ENCODE assay signal across 8 cellular contexts in the genomic region with DNA sequence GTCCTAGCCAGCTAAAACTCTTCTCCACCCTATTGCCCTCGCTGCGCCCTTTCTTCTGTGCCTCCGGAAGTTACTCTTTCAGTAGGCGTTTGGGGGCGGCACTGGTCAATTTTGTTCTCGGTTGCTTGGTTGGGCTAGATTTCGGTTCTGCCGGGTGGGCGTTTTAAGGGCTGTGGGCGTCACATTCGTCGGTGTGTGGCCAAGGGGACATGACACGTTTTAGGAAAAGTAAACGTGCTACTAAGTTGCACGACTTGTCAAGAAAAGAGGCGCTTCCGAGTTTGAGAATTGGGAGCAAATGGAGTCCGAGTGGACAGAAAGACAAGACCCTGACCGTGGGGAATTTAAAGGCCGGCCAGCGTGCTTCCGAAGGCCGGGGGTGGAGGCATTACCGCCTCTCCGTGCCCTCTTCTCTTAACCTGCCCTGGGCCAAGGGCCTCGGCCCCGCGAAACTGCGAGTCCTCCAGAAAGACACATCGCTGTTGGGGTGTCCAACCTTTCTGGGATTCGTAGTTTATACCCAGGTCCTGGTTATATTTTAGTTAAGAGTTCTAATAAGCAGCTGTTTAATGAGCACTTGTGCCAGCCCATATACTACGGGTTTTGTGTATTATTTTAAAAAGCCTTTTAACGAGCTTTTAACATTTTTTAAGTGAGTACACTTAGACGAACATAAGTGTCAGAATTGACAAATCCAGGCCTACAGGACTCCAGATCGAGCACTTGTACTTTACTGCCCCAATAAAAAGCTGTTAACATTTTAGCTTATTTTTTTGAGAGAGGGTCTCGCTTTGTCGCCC. TPM values are rescaled to one million over a fixed set of nuclear protein-coding genes. Genes with fewer than 3 reads are reported as not detected.
DNase-seq lines count a peak whose midpoint lies in the region; ATAC-seq and TF ChIP-seq lines count a peak whose summit lies in the region.

No MANE protein-coding gene starts in this region.

- H3K4me3 ChIP-seq in AG10803 (ENCODE audit: low read length): peak overlapping the region; percentile 96
- peak overlapping the region; percentile 91 for H3K4me3 ChIP-seq in fibroblast of villous mesenchyme (ENCODE audit: low read depth, low read length)

- ATAC-seq in GM18505 (IDR thresholded peaks at IDR 0.05; ENCODE audit: unreplicated experiment) (peak; percentile 48), HG02870 (IDR thresholded peaks at IDR 0.05; ENCODE audit: unreplicated experiment) (peak; percentile 63)

- H3K9me3 Mint-ChIP-seq in activated T-cell treated with anti-CD3 and anti-CD28 coated beads, Interleukin-2, amount 50 U/mL, for 24 hours: no peaks in the 10 kb centered on the region
- H3K9me3 Mint-ChIP-seq in neural crest cell (no peaks in the 10 kb centered on the region), type B pancreatic cell (no peaks in the 10 kb centered on the region)

- H3K4me1 Mint-ChIP-seq in activated T-cell treated with anti-CD3 and anti-CD28 coated beads, Interleukin-2, amount 50 U/mL, for 24 hours (ENCODE audit: low read depth): peaks cover 69% of the 10 kb centered on the region
- H3K4me1 Mint-ChIP-seq in neural crest cell: peaks cover 45% of the 10 kb centered on the region
- H3K4me1 Mint-ChIP-seq in type B pancreatic cell (ENCODE audit: unreplicated experiment): peaks cover 29% of the 10 kb centered on the region

- H3K4me3 Mint-ChIP-seq in activated T-cell treated with anti-CD3 and anti-CD28 coated beads, Interleukin-2, amount 50 U/mL, for 24 hours: peak overlapping the region; percentile 92
- H3K4me3 Mint-ChIP-seq in neural crest cell (peak overlapping the region; percentile 94), type B pancreatic cell (peak overlapping the region; percentile 96)

- no peak for TF ChIP-seq POLR2A in GM18505 (IDR thresholded peaks at IDR 0.05; ENCODE audit: borderline replicate concordance, extremely low read depth, insufficient read depth, insufficient read length)

- H3K27ac Mint-ChIP-seq in activated T-cell treated with anti-CD3 and anti-CD28 coated beads, Interleukin-2, amount 50 U/mL, for 24 hours: peak overlapping the region; percentile 100
- H3K27ac Mint-ChIP-seq in neural crest cell (ENCODE audit: unreplicated experiment) (peak overlapping the region; percentile 100), type B pancreatic cell (peak overlapping the region; percentile 99)

- TF ChIP-seq CTCF in AG10803 (conservative IDR thresholded peaks at IDR 0.05; ENCODE audit: low read length): peak; percentile 26
- no peak for TF ChIP-seq CTCF in fibroblast of villous mesenchyme (IDR thresholded peaks at IDR 0.05; ENCODE audit: insufficient read depth, low read depth, low read length)
- TF ChIP-seq CTCF in neural crest cell (conservative IDR thresholded peaks at IDR 0.05): no peak
- no peak for TF ChIP-seq CTCF in type B pancreatic cell (conservative IDR thresholded peaks at IDR 0.05)

- peaks cover 85% of the 10 kb centered on the region for H3K36me3 Mint-ChIP-seq in activated T-cell treated with anti-CD3 and anti-CD28 coated beads, Interleukin-2, amount 50 U/mL, for 24 hours (ENCODE audit: low read depth)
- H3K36me3 Mint-ChIP-seq in neural crest cell (ENCODE audit: low read depth) (peaks cover 13% of the 10 kb centered on the region), type B pancreatic cell (peaks cover 35% of the 10 kb centered on the region)

- no peak for DNase-seq in AG10803 (ENCODE audit: low read depth)
- peak; percentile 95 for DNase-seq in NCI-H2196 treated with DMSO at 0.1 percent for 48 hours (lab: John Stamatoyannopoulos, UW; ENCODE audit: unreplicated experiment)
- no peak for DNase-seq in activated T-cell treated with anti-CD3 and anti-CD28 coated beads, Interleukin-2, amount 50 U/mL, for 24 hours
- no peak for DNase-seq in fibroblast of villous mesenchyme (ENCODE audit: low read depth)
- no peak for DNase-seq in neural crest cell (ENCODE audit: low read depth, low spot score)
- DNase-seq in type B pancreatic cell (ENCODE audit: extremely low spot score, unreplicated experiment): peak; percentile 84

- no peaks in the 10 kb centered on the region for H3K27me3 Mint-ChIP-seq in activated T-cell treated with anti-CD3 and anti-CD28 coated beads, Interleukin-2, amount 50 U/mL, for 24 hours
- H3K27me3 Mint-ChIP-seq in neural crest cell (ENCODE audit: low read depth) (peaks cover 9% of the 10 kb centered on the region), type B pancreatic cell (no peaks in the 10 kb centered on the region)

RNA-seq across cellular contexts. Expression of a gene that starts 0.7 kb away (rescaled TPM):
- total RNA-seq in fibroblast of villous mesenchyme (123 and 166 TPM in 2 replicates), neural crest cell (439 and 459 TPM in 2 replicates), type B pancreatic cell (ENCODE audit: low replicate concordance) (334 and 378 TPM in 2 replicates)

RNA-seq across cellular contexts. Expression of a gene that starts 2.6 kb away (rescaled TPM):
- total RNA-seq in fibroblast of villous mesenchyme: 0.43 and 0.97 TPM in 2 replicates
- 3.8 and 4.2 TPM in 2 replicates for total RNA-seq in neural crest cell
- total RNA-seq in type B pancreatic cell (ENCODE audit: low replicate concordance): 11.2 and 20.9 TPM in 2 replicates

RNA-seq across cellular contexts. Expression of a gene that starts 7.5 kb away (rescaled TPM):
- total RNA-seq in fibroblast of villous mesenchyme: 20.7 and 21.9 TPM in 2 replicates
- 23.5 TPM in 2 replicates for total RNA-seq in neural crest cell
- total RNA-seq in type B pancreatic cell (ENCODE audit: low replicate concordance): 22.3 and 28.1 TPM in 2 replicates

RNA-seq across cellular contexts. Expression of a gene that starts 11.7 kb away (rescaled TPM):
- total RNA-seq in fibroblast of villous mesenchyme (16.1 and 20.7 TPM in 2 replicates), neural crest cell (16.8 and 17.6 TPM in 2 replicates), type B pancreatic cell (ENCODE audit: low replicate concordance) (17.6 and 20.2 TPM in 2 replicates)

RNA-seq across cellular contexts. Expression of a gene that starts 12.8 kb away (rescaled TPM):
- total RNA-seq in fibroblast of villous mesenchyme (136 and 144 TPM in 2 replicates), neural crest cell (185 and 188 TPM in 2 replicates), type B pancreatic cell (ENCODE audit: low replicate concordance) (142 and 175 TPM in 2 replicates)

Comparison
In these comparisons a context has a peak if more than half of its experiments do, and no peak if none do; other contexts are left out.
1. DNase-seq: peak in NCI-H2196 treated with DMSO at 0.1 percent for 48 hours (single experiment) and type B pancreatic cell (single experiment); none in AG10803 (single experiment), activated T-cell treated with anti-CD3 and anti-CD28 coated beads, Interleukin-2, amount 50 U/mL, for 24 hours (single experiment), fibroblast of villous mesenchyme (single experiment) and neural crest cell (single experiment).
2. Peak in every context shown above with its lines, with median percentiles within 50 percentile points of each other: H3K27ac Mint-ChIP-seq and H3K4me3 Mint-ChIP-seq.